ENCODE assay signal across 20 cellular contexts in genomic region chr16:67773099-67773498, GRCh38. TPM values are rescaled to one million over a fixed set of nuclear protein-coding genes. Genes with fewer than 3 reads are reported as not detected.
A peak's percentile ranks its signal among the peaks of the same experiment; 100 is the strongest.
DNase-seq lines count a peak whose midpoint lies in the region; ATAC-seq and TF ChIP-seq lines count a peak whose summit lies in the region.
"Had no signal": no experiment of that assay in that cellular context is flagged by ENCODE, and none has a peak within 500 bp of the region (broad histone marks: within the 10 kb centered on the region; RNA-seq: fewer than 3 reads in every experiment).

No MANE protein-coding gene starts in this region.

- no peak overlapping the region for H3K23ac ChIP-seq in mesenchymal stem cell (ENCODE audit: low read length in 2 of 2)

- H4K91ac ChIP-seq in mesenchymal stem cell (ENCODE audit: low read length): no peak overlapping the region

- peaks cover 29% of the 10 kb centered on the region for H3K79me1 ChIP-seq in mesenchymal stem cell (replicated peaks; ENCODE audit: low read length, poor library complexity, severe bottlenecking)

- H3K9me2 ChIP-seq in Karpas-422 (replicated peaks; ENCODE audit: insufficient read depth, low read length) (no peaks in the 10 kb centered on the region), OCI-LY7 (ENCODE audit: insufficient read depth, low read length) (no peaks in the 10 kb centered on the region)

- no peaks in the 10 kb centered on the region for H4K20me1 ChIP-seq in Karpas-422 (ENCODE audit: insufficient read depth, low read depth, low read length)
- H4K20me1 ChIP-seq in OCI-LY7 (ENCODE audit: insufficient read depth, low read length): no peaks in the 10 kb centered on the region

- H2BK12ac ChIP-seq in mesenchymal stem cell (ENCODE audit: low read length in 2 of 2): no peak overlapping the region

- H4K8ac ChIP-seq in mesenchymal stem cell (ENCODE audit: low read length): no peak overlapping the region

- DNase-seq in mesenchymal stem cell (peak; percentile 18), testis (peak; percentile 59), Karpas-422 (no peak), OCI-LY7 (ENCODE audit: low spot score) (no peak), NCI-H2029 treated with DMSO at 0.1 percent for 48 hours (lab: John Stamatoyannopoulos, UW) (no peak), natural killer cell (no peak)
- DNase-seq: activated CD4-positive, alpha-beta T cell treated with anti-CD3 and anti-CD28 coated beads, Interleukin-2, amount 50 U/mL, for 4 hours; activated naive CD8-positive, alpha-beta T cell treated with anti-CD3 and anti-CD28 coated beads, Interleukin-2, amount 50 U/mL, for 24 hours; activated T-cell treated with anti-CD3 and anti-CD28 coated beads, Interleukin-2, amount 50 U/mL, for 72 hours; DMS79 treated with DMSO at 0.1 percent for 48 hours; naive thymus-derived CD4-positive, alpha-beta T cell; NCI-H146; retina; stimulated activated CD4-positive, alpha-beta T cell treated with anti-CD3 and anti-CD28 coated beads, Interleukin-4, amount 100 ng/mL, for 1 hour; stimulated activated CD8-positive, alpha-beta memory T cell treated with anti-CD3 and anti-CD28 coated beads, Interleukin-4, amount 100 ng/mL, for 48 hours had no signal

- H3K36me3 Mint-ChIP-seq in brain: peaks cover 39% of the 10 kb centered on the region
- H3K36me3 Mint-ChIP-seq in natural killer cell: no peaks in the 10 kb centered on the region

- TF ChIP-seq POLR2A in gastroesophageal sphincter (IDR thresholded peaks at IDR 0.05) (no peak), testis (IDR thresholded peaks at IDR 0.05) (no peak)

- H3K4me3 ChIP-seq in gastroesophageal sphincter (no peak overlapping the region), mesenchymal stem cell (ENCODE audit: insufficient read depth in 1 of 2, low read depth in 1 of 2, low read length in 2 of 2) (no peak overlapping the region), testis (no peak overlapping the region), Karpas-422 (ENCODE audit: low read length) (no peak overlapping the region), OCI-LY7 (ENCODE audit: low read depth, low read length, poor library complexity, severe bottlenecking) (no peak overlapping the region)
- H3K4me3 ChIP-seq: thyroid gland had no signal

- no peak overlapping the region for H3K14ac ChIP-seq in mesenchymal stem cell (ENCODE audit: low read length in 2 of 2)

- H3K4me2 ChIP-seq in mesenchymal stem cell (ENCODE audit: low read length, poor library complexity, severe bottlenecking) (no peak overlapping the region), Karpas-422 (ENCODE audit: low read depth, low read length, poor library complexity, severe bottlenecking) (no peak overlapping the region), OCI-LY7 (ENCODE audit: low read length) (no peak overlapping the region)

- peaks cover 40% of the 10 kb centered on the region for H3K79me2 ChIP-seq in Karpas-422 (ENCODE audit: low read length)
- no peaks in the 10 kb centered on the region for H3K79me2 ChIP-seq in OCI-LY7 (ENCODE audit: insufficient read depth, low read depth, low read length)

- CTCF ChIA-PET in OCI-LY7 (lab: Charles Lee; ENCODE audit: unreplicated experiment): no interaction called here

- intact Hi-C loops in testis (cut with DNase I; ENCODE audit: low total_unique reads): no loop called here
- intact Hi-C loops in OCI-LY7 (cut with micrococcal nuclease; ENCODE audit: unreplicated experiment): no loop called here
- intact Hi-C loops in natural killer cell (cut with micrococcal nuclease): no loop called here

- no peak for TF ChIP-seq EP300 in gastroesophageal sphincter (IDR thresholded peaks at IDR 0.05)

- no peak overlapping the region for H2BK15ac ChIP-seq in mesenchymal stem cell (ENCODE audit: low read depth, poor library complexity, severe bottlenecking)

- H3K4me1 ChIP-seq in gastroesophageal sphincter (peaks cover 2 to 26% (median 15%) of the 10 kb centered on the region in 3 donors), mesenchymal stem cell (ENCODE audit: control insufficient read depth, insufficient read depth, low read depth, low read length) (no peaks in the 10 kb centered on the region), testis (peaks cover 22% of the 10 kb centered on the region), Karpas-422 (ENCODE audit: low read length) (no peaks in the 10 kb centered on the region), OCI-LY7 (ENCODE audit: insufficient read depth, low read length, poor library complexity, severe bottlenecking) (no peaks in the 10 kb centered on the region)

- ATAC-seq in gastroesophageal sphincter (peak; percentile 55), natural killer cell (no peak)
- ATAC-seq: activated naive CD8-positive, alpha-beta T cell treated with anti-CD3 and anti-CD28 coated beads, Interleukin-2, amount 50 U/mL, for 24 hours; activated T-cell treated with anti-CD3 and anti-CD28 coated beads, Interleukin-2, amount 50 U/mL, for 72 hours; left colon; naive thymus-derived CD4-positive, alpha-beta T cell had no signal

- no peak for TF ChIP-seq CTCF in brain (conservative IDR thresholded peaks at IDR 0.05)
- no peak for TF ChIP-seq CTCF in gastroesophageal sphincter (IDR thresholded peaks at IDR 0.05)
- TF ChIP-seq CTCF in testis (IDR thresholded peaks at IDR 0.05): no peak
- no peak for TF ChIP-seq CTCF in OCI-LY7 (conservative IDR thresholded peaks at IDR 0.05; ENCODE audit: low read length)
- TF ChIP-seq CTCF in natural killer cell (IDR thresholded peaks at IDR 0.05): no peak

- H3K27ac ChIP-seq in gastroesophageal sphincter: peak overlapping the region in 3 of 4 donors; percentile 20 to 45 (median 42)
- no peak overlapping the region for H3K27ac ChIP-seq in mesenchymal stem cell (ENCODE audit: low read length, poor library complexity, severe bottlenecking)
- no peak overlapping the region for H3K27ac ChIP-seq in testis
- H3K27ac ChIP-seq in Karpas-422 (ENCODE audit: low read length): no peak overlapping the region
- H3K27ac ChIP-seq in OCI-LY7 (ENCODE audit: low read depth, low read length, poor library complexity, severe bottlenecking): no peak overlapping the region
- H3K27ac ChIP-seq: C4-2B had no signal

- BruUV-seq in OCI-LY7 (replicated peaks; lab: Mats Ljungman, UMichigan): no TSS peak

- H3K4me1 Mint-ChIP-seq in brain (peaks cover 23% of the 10 kb centered on the region), natural killer cell (peaks cover 0 to 10% of the 10 kb centered on the region in 2 donors)
- H3K4me1 Mint-ChIP-seq: activated naive CD8-positive, alpha-beta T cell treated with anti-CD3 and anti-CD28 coated beads, Interleukin-2, amount 50 U/mL, for 24 hours had no signal

- H2AK5ac ChIP-seq in mesenchymal stem cell (ENCODE audit: low read length, severe bottlenecking): no peak overlapping the region

- POLR2A ChIA-PET in OCI-LY7 (lab: Charles Lee): no interaction called here

- H2AFZ ChIP-seq in mesenchymal stem cell (ENCODE audit: low read depth, low read length): no peak overlapping the region
- H2AFZ ChIP-seq in Karpas-422 (ENCODE audit: low read length): no peak overlapping the region
- no peak overlapping the region for H2AFZ ChIP-seq in OCI-LY7 (ENCODE audit: low read length)

- peaks cover 0 to 25% of the 10 kb centered on the region in 2 donors for H3K36me3 ChIP-seq in gastroesophageal sphincter
- peaks cover 5 to 9% of the 10 kb centered on the region in 2 experiments for H3K36me3 ChIP-seq in mesenchymal stem cell (ENCODE audit: control insufficient read depth in 1 of 2, insufficient read depth in 2 of 2, low read depth in 1 of 2, low read length in 2 of 2)
- no peaks in the 10 kb centered on the region for H3K36me3 ChIP-seq in testis (ENCODE audit: low read depth, missing control alignments)
- peaks cover 6% of the 10 kb centered on the region; the same call in 1 of the 2 replicates for H3K36me3 ChIP-seq in Karpas-422 (ENCODE audit: insufficient read depth, low read length)
- H3K36me3 ChIP-seq in OCI-LY7 (ENCODE audit: insufficient read depth, low read length): peaks cover 42% of the 10 kb centered on the region
- H3K36me3 ChIP-seq: thyroid gland had no signal

- H3K27me3 ChIP-seq in gastroesophageal sphincter (no peaks in the 10 kb centered on the region), mesenchymal stem cell (ENCODE audit: control insufficient read depth in 1 of 2, insufficient read depth in 1 of 2, low read length in 2 of 2) (no peaks in the 10 kb centered on the region), testis (no peaks in the 10 kb centered on the region), Karpas-422 (ENCODE audit: low read length) (no peaks in the 10 kb centered on the region)
- H3K27me3 ChIP-seq: thyroid gland had no signal

- H3K9me3 ChIP-seq in gastroesophageal sphincter (no peaks in the 10 kb centered on the region), mesenchymal stem cell (ENCODE audit: control insufficient read depth, low read length) (no peaks in the 10 kb centered on the region), testis (no peaks in the 10 kb centered on the region), Karpas-422 (ENCODE audit: low read length) (no peaks in the 10 kb centered on the region), OCI-LY7 (ENCODE audit: low read length) (no peaks in the 10 kb centered on the region)
- H3K9me3 ChIP-seq: thyroid gland had no signal

- H3K9me3 Mint-ChIP-seq in brain (peaks cover 0 to 3% (median 0%) of the 10 kb centered on the region in 5 experiments), natural killer cell (no peaks in the 10 kb centered on the region)
- H3K9me3 Mint-ChIP-seq: activated naive CD8-positive, alpha-beta T cell treated with anti-CD3 and anti-CD28 coated beads, Interleukin-2, amount 50 U/mL, for 24 hours; activated T-cell treated with anti-CD3 and anti-CD28 coated beads, Interleukin-2, amount 50 U/mL, for 72 hours had no signal

- H3K18ac ChIP-seq in mesenchymal stem cell (ENCODE audit: low read depth in 1 of 2, low read length in 2 of 2): no peak overlapping the region

- H3K9ac ChIP-seq in mesenchymal stem cell (ENCODE audit: low read length): no peak overlapping the region
- no peak overlapping the region for H3K9ac ChIP-seq in Karpas-422 (ENCODE audit: low read length)

- WGBS in gastroesophageal sphincter (ENCODE audit: low coverage in 1 of 2), 2 donors: 9 to 17% methylated on average over 4 of the region's 4 CpGs
- 82% methylated on average over 4 of the region's 4 CpGs for WGBS in mesenchymal stem cell
- WGBS in testis, 2 donors: 45 to 71% methylated on average over 4 of the region's 4 CpGs

- no peak overlapping the region for H2BK5ac ChIP-seq in mesenchymal stem cell (ENCODE audit: low read depth, low read length, poor library complexity, severe bottlenecking)

- H2BK120ac ChIP-seq in mesenchymal stem cell (ENCODE audit: low read depth, low read length): no peak overlapping the region

- no peak overlapping the region for H3K4ac ChIP-seq in mesenchymal stem cell (ENCODE audit: low read depth in 1 of 2, low read length in 2 of 2)

- H3K27ac Mint-ChIP-seq in brain (peak overlapping the region in 3 of 5 experiments; percentile 9 to 80 (median 44)), natural killer cell (no peak overlapping the region)
- H3K27ac Mint-ChIP-seq: activated naive CD8-positive, alpha-beta T cell treated with anti-CD3 and anti-CD28 coated beads, Interleukin-2, amount 50 U/mL, for 24 hours; naive thymus-derived CD4-positive, alpha-beta T cell had no signal

- no peaks in the 10 kb centered on the region for H3K27me3 Mint-ChIP-seq in brain
- no peaks in the 10 kb centered on the region for H3K27me3 Mint-ChIP-seq in natural killer cell (ENCODE audit: low read depth in 2 of 2)
- H3K27me3 Mint-ChIP-seq: activated naive CD8-positive, alpha-beta T cell treated with anti-CD3 and anti-CD28 coated beads, Interleukin-2, amount 50 U/mL, for 24 hours; naive thymus-derived CD4-positive, alpha-beta T cell had no signal

- H3K4me3 Mint-ChIP-seq in brain (no peak overlapping the region), natural killer cell (no peak overlapping the region)
- H3K4me3 Mint-ChIP-seq: activated naive CD8-positive, alpha-beta T cell treated with anti-CD3 and anti-CD28 coated beads, Interleukin-2, amount 50 U/mL, for 24 hours; activated T-cell treated with anti-CD3 and anti-CD28 coated beads, Interleukin-2, amount 50 U/mL, for 72 hours; naive thymus-derived CD4-positive, alpha-beta T cell had no signal

RNA-seq across cellular contexts. Expression of gene RANBP10, which starts 33.3 kb away (rescaled TPM):
- polyA plus RNA-seq in brain (ENCODE audit: insufficient read depth, low read depth, low replicate concordance) (12.6 TPM), testis (ENCODE audit: insufficient read depth, low read depth, low replicate concordance) (23.5 TPM)
- total RNA-seq in gastroesophageal sphincter (10 to 100 TPM in 1 of 4 donors, 1 to 10 TPM in 3; 6.0 to 12.3 (median 8.4) TPM), testis (10 to 100 TPM; 23.0 to 25.2 TPM), OCI-LY7 (2022) (20.0 and 21.4 TPM in 2 replicates), natural killer cell (10 to 100 TPM; 20.9 to 25.8 (median 24.5) TPM)
- 7.7 TPM for polyA plus RNA-seq in mesenchymal stem cell (2013, experiment 1 of 2)
- 7.9 TPM for polyA plus RNA-seq in mesenchymal stem cell (2013, experiment 2 of 2)
- 9.3 and 10.7 TPM in 2 replicates for total RNA-seq in Karpas-422 (2014; rRNA removed; shearing (Covaris generic); ENCODE audit: low replicate concordance)
- 6.7 and 12.3 TPM in 2 replicates for total RNA-seq in OCI-LY7 (2014; rRNA removed; shearing (Covaris generic))

RNA-seq across cellular contexts. Expression of gene TSNAXIP1, which starts 33.6 kb away (rescaled TPM):
- polyA plus RNA-seq in brain (ENCODE audit: insufficient read depth, low read depth, low replicate concordance) (1.8 TPM), testis (ENCODE audit: insufficient read depth, low read depth, low replicate concordance) (93.7 TPM)
- total RNA-seq in gastroesophageal sphincter (1 to 10 TPM in 3 of 4 donors, under 1 TPM in 1; 0.89 to 2.4 (median 1.6) TPM), testis (10 to 100 TPM; 31.3 to 40.4 TPM), OCI-LY7 (2022) (0.68 and 0.91 TPM in 2 replicates), natural killer cell (under 1 TPM in 2 of 3 donors, not detected in 1; 0.15 to 0.68 TPM)
- 0.55 TPM for polyA plus RNA-seq in mesenchymal stem cell (2013, experiment 1 of 2)
- 0.44 TPM for polyA plus RNA-seq in mesenchymal stem cell (2013, experiment 2 of 2)
- 0.52 and 1.1 TPM in 2 replicates for total RNA-seq in Karpas-422 (2014; rRNA removed; shearing (Covaris generic); ENCODE audit: low replicate concordance)
- total RNA-seq in OCI-LY7 (2014; rRNA removed; shearing (Covaris generic)): 0.28 and 0.76 TPM in 2 replicates
- polyA plus RNA-seq: naive thymus-derived CD4-positive, alpha-beta T cell had no signal

RNA-seq across cellular contexts. Expression of gene GFOD2, which starts 54.0 kb away (rescaled TPM):
- polyA plus RNA-seq in brain (ENCODE audit: insufficient read depth, low read depth, low replicate concordance) (38.7 TPM), testis (ENCODE audit: insufficient read depth, low read depth, low replicate concordance) (23.0 TPM)
- total RNA-seq in gastroesophageal sphincter (10 to 100 TPM; 16.3 to 24.9 (median 20.1) TPM), testis (10 to 100 TPM; 18.0 to 20.4 TPM), OCI-LY7 (2022) (18.0 and 18.5 TPM in 2 replicates), natural killer cell (10 to 100 TPM in 1 of 3 donors, 1 to 10 TPM in 2; 6.5 to 10.9 (median 8.3) TPM)
- polyA plus RNA-seq in mesenchymal stem cell (2013, experiment 1 of 2): 9.1 TPM
- 9.2 TPM for polyA plus RNA-seq in mesenchymal stem cell (2013, experiment 2 of 2)
- 12.9 and 34.8 TPM in 2 replicates for total RNA-seq in Karpas-422 (2014; rRNA removed; shearing (Covaris generic); ENCODE audit: low replicate concordance)
- 13.2 and 16.2 TPM in 2 replicates for total RNA-seq in OCI-LY7 (2014; rRNA removed; shearing (Covaris generic))

Comparison
In these comparisons a context has a peak if more than half of its experiments do, and no peak if none do; other contexts are left out.
1. H3K27ac Mint-ChIP-seq: peak in brain (3 of 5); none in natural killer cell (0 of 2).
2. H3K27ac ChIP-seq: peak in gastroesophageal sphincter (3 of 4); none in mesenchymal stem cell (single experiment), testis (0 of 2), Karpas-422 (single experiment) and OCI-LY7 (single experiment).
3. DNase-seq: peak in mesenchymal stem cell (single experiment) and testis (single experiment); none in Karpas-422 (single experiment), OCI-LY7 (single experiment), NCI-H2029 treated with DMSO at 0.1 percent for 48 hours (single experiment) and natural killer cell (single experiment).
4. RNA of gene TSNAXIP1, which starts 33.6 kb away (total RNA-seq): 31.3 to 40.4 TPM in testis; 0.89 to 2.4 TPM in gastroesophageal sphincter, 0.28 to 0.91 TPM in OCI-LY7, 0.52 to 1.1 TPM in Karpas-422 and 0.15 to 0.68 TPM in natural killer cell; every median in the first group is over 4 times any median in the second.